In genomic region chr5:163434410-163434866, GRCh38 we compare ENCODE assay signal across 10 cellular contexts. TPM values are rescaled to one million over a fixed set of nuclear protein-coding genes. Genes with fewer than 3 reads are reported as not detected.
DNase-seq lines count a peak whose midpoint lies in the region; ATAC-seq, FAIRE-seq and TF ChIP-seq lines count a peak whose summit lies in the region.
"Had no signal": no experiment of that assay in that cellular context is flagged by ENCODE, and none has a peak within 500 bp of the region (broad histone marks: within the 10 kb centered on the region; RNA-seq: fewer than 3 reads in every experiment).

No MANE protein-coding gene starts in this region.

- H2AFZ ChIP-seq in GM12878 (ENCODE audit: control insufficient read depth, low read depth, low read length): peak overlapping the region; percentile 10; the same call in 1 of the 2 replicates

- intact Hi-C loops in GM12878 (cut with micrococcal nuclease; ENCODE audit: unreplicated experiment): no loop called here
- intact Hi-C loops in right lobe of liver (cut with DNase I): no loop called here
- intact Hi-C loops in posterior cingulate gyrus (cut with DNase I): no loop called here

- SMC1A ChIA-PET in GM12878 (lab: Charles Lee; ENCODE audit: uncharacterized antibody, unreplicated experiment): interaction anchor here (0.9 kb wide), 1 partner anchor 26 kb away, joined by 4 read pairs; no protein-coding TSS in a partner anchor

- H3K27ac ChIP-seq in GM12878 (ENCODE audit: control insufficient read depth, insufficient read depth) (no peak overlapping the region), right lobe of liver (peak overlapping the region in 2 of 3 donors; percentile 55 to 91)

- no peaks in the 10 kb centered on the region for H4K20me1 ChIP-seq in GM12878 (ENCODE audit: control insufficient read depth, insufficient read depth)

- H3K36me3 ChIP-seq in GM12878 (ENCODE audit: control insufficient read depth in 2 of 2, insufficient read depth in 2 of 2, low read length in 1 of 2) (no peaks in the 10 kb centered on the region), right lobe of liver (no peaks in the 10 kb centered on the region)

- DNase-seq in stimulated activated CD4-positive, alpha-beta T cell treated with anti-CD3 and anti-CD28 coated beads, Interleukin-15, amount 100 ng/mL, for 24 hours: peak; percentile 18
- no peak for DNase-seq in stimulated activated CD4-positive, alpha-beta T cell treated with anti-CD3 and anti-CD28 coated beads, Interleukin-2, amount 100 ng/mL, for 48 hours
- no peak for DNase-seq in GM12878 (ENCODE audit: low read depth, low spot score)
- DNase-seq in right lobe of liver: no peak
- no peak for DNase-seq in posterior cingulate gyrus
- DNase-seq in NCI-H146 treated with DMSO at 0.1 percent for 48 hours (lab: John Stamatoyannopoulos, UW; ENCODE audit: unreplicated experiment): no peak
- DNase-seq: anterior cingulate cortex, NCI-H2171 treated with DMSO at 0.1 percent for 48 hours had no signal

- no peak for FAIRE-seq in GM12878 (lab: Jason Lieb, UNC)

- TF ChIP-seq CTCF in GM12878 (IDR thresholded peaks at IDR 0.05 in 2 of 3, conservative IDR thresholded peaks at IDR 0.05 in 1 of 3; ENCODE audit: control insufficient read depth in 2 of 3, extremely low read depth in 1 of 3, insufficient read depth in 1 of 3, low read depth in 3 of 3, low read length in 3 of 3): no peak
- TF ChIP-seq CTCF in right lobe of liver (IDR thresholded peaks at IDR 0.05): no peak

- in situ Hi-C loops in GM12878 (cut with MboI): no loop called here

- H3K9me3 ChIP-seq in GM12878 (replicated peaks; ENCODE audit: control insufficient read depth, insufficient read depth, low read length): no peaks in the 10 kb centered on the region
- H3K9me3 ChIP-seq in right lobe of liver: no peaks in the 10 kb centered on the region

- no peak overlapping the region for H3K4me3 ChIP-seq in GM12878
- H3K4me3 ChIP-seq in right lobe of liver: no peak overlapping the region

- CTCF ChIA-PET in GM12878 (lab: Yijun Ruan, JAX): no interaction called here

- POLR2A ChIA-PET in GM12878 (lab: Charles Lee): no interaction called here

- BruUV-seq in GM12878 (replicated peaks; lab: Mats Ljungman, UMichigan): no TSS peak

- H3K4me1 ChIP-seq in GM12878 (ENCODE audit: control insufficient read depth, insufficient read depth, low read length) (no peaks in the 10 kb centered on the region; the same call in 1 of the 2 replicates), right lobe of liver (peaks cover 0 to 46% (median 17%) of the 10 kb centered on the region in 4 donors)

- H3K9ac ChIP-seq in GM12878 (ENCODE audit: control insufficient read depth, insufficient read depth, low read length): no peak overlapping the region

- no peak for TF ChIP-seq RAD21 in GM12878 (IDR thresholded peaks at IDR 0.05; ENCODE audit: insufficient read depth, low read depth, low read length)

- no peaks in the 10 kb centered on the region for H3K27me3 ChIP-seq in GM12878 (replicated peaks in 1 of 2; ENCODE audit: control insufficient read depth in 2 of 2, insufficient read depth in 2 of 2, low read length in 1 of 2)
- H3K27me3 ChIP-seq in right lobe of liver: no peaks in the 10 kb centered on the region

- RAD21 ChIA-PET in GM12878 (lab: Charles Lee; ENCODE audit: unreplicated experiment): no interaction called here

- ATAC-seq in GM12878: no peak
- ATAC-seq in right lobe of liver: peak in 1 of 4 donors; percentile 31
- no peak for ATAC-seq in GM21367 (IDR thresholded peaks at IDR 0.05; ENCODE audit: unreplicated experiment)
- no peak for ATAC-seq in HG02798 (IDR thresholded peaks at IDR 0.05; ENCODE audit: poor library complexity, unreplicated experiment)

- peaks cover 19% of the 10 kb centered on the region for H3K79me2 ChIP-seq in GM12878 (ENCODE audit: control insufficient read depth, insufficient read depth, low read length)

- no peak for TF ChIP-seq EP300 in GM12878 (IDR thresholded peaks at IDR 0.05; ENCODE audit: borderline replicate concordance in 1 of 2, control insufficient read depth in 1 of 2, low read depth in 2 of 2, low read length in 2 of 2)

- TF ChIP-seq POLR2A in GM12878 (IDR thresholded peaks at IDR 0.05; ENCODE audit: low read depth, low read length) (no peak), right lobe of liver (IDR thresholded peaks at IDR 0.05) (no peak)

- H3K4me2 ChIP-seq in GM12878 (ENCODE audit: control insufficient read depth, insufficient read depth): no peak overlapping the region

- 98% methylated on average over 3 of the region's 3 CpGs for WGBS in GM12878 (ENCODE audit: insufficient coverage, insufficient replicate concordance, low lambda C conversion rate, missing lambda C conversion rate)
- WGBS in right lobe of liver (ENCODE audit: insufficient coverage, low coverage, low lambda C conversion rate, missing lambda C conversion rate): 38% methylated on average over 3 of the region's 3 CpGs

TF ChIP-seq in GM12878, 131 proteins besides CTCF, POLR2A, EP300 and RAD21 (continues in another document):
- TF ChIP-seq ZNF207 (IDR thresholded peaks at IDR 0.05; ENCODE audit: borderline replicate concordance) (no peak), BHLHE40 (IDR thresholded peaks at IDR 0.05; ENCODE audit: borderline replicate concordance in 1 of 2, low read depth in 2 of 2, low read length in 1 of 2) (no peak), TARDBP (IDR thresholded peaks at IDR 0.05; ENCODE audit: borderline replicate concordance) (no peak), MTA2 (IDR thresholded peaks at IDR 0.05; ENCODE audit: low read depth) (no peak), ZNF384 (IDR thresholded peaks at IDR 0.05; ENCODE audit: borderline replicate concordance, low read depth, low read length) (no peak), JUND (IDR thresholded peaks at IDR 0.05; ENCODE audit: low read depth, low read length) (no peak), RFX5 (IDR thresholded peaks at IDR 0.05; ENCODE audit: low read depth, low read length) (no peak), NFIC (IDR thresholded peaks at IDR 0.05; ENCODE audit: low read depth, low read length) (no peak), IKZF2 (IDR thresholded peaks at IDR 0.05) (no peak)

RNA-seq across cellular contexts. Expression of gene CCNG1, which starts 3.0 kb away (rescaled TPM):
- total RNA-seq in GM12878 (2013; cell fraction: nucleolus; rRNA removed): 114 and 118 TPM in 2 replicates
- total RNA-seq in GM12878 (2014; rRNA removed) (164 and 203 TPM in 2 replicates), GM12878 (2014; rRNA removed; fragmentation: Illumina TruSeq; extraction: Trizol) (227 and 241 TPM in 2 replicates), GM12878 (2021) (182 and 189 TPM in 2 replicates), right lobe of liver (100 to 1,000 TPM in 1 of 6 experiments, 10 to 100 TPM in 5; 47.7 to 146 (median 80.1) TPM)
- polyA plus RNA-seq in GM12878 (2011; ENCODE audit: low read depth): 98.0 TPM
- polyA plus RNA-seq in GM12878 (2011; rRNA removed) (226 and 358 TPM in 2 replicates), GM12878 (2014; fragmentation: Illumina TruSeq; extraction: Trizol) (180 and 248 TPM in 2 replicates), GM12878 (2014; fragmentation: Nextera tagmentation; extraction: Ambion mirVana) (100 to 1,000 TPM; 200 to 274 TPM), GM12878 (2014; rRNA removed) (70.4 and 90.1 TPM in 2 replicates), GM12878 (2016; fragmentation: Nextera tagmentation; extraction: Ambion mirVana) (100 to 1,000 TPM; 199 to 204 TPM)
- polyA plus RNA-seq in GM12878 (2011; cell fraction: cytosol; rRNA removed): 74.2 and 104 TPM in 2 replicates
- polyA plus RNA-seq in GM12878 (2011; cell fraction: nucleus; rRNA removed): 87.6 and 103 TPM in 2 replicates
- 212 and 254 TPM in 2 replicates for polyA plus RNA-seq in GM12878 (2012)
- polyA minus RNA-seq in GM12878 (2011; rRNA and poly(A)+ RNA removed): 117 and 211 TPM in 2 replicates
- polyA minus RNA-seq in GM12878 (2011; cell fraction: cytosol; rRNA and poly(A)+ RNA removed): 77.0 and 89.1 TPM in 2 replicates
- 23.2 and 34.7 TPM in 2 replicates for polyA minus RNA-seq in GM12878 (2011; cell fraction: nucleus; rRNA and poly(A)+ RNA removed)

RNA-seq across cellular contexts. Expression of gene NUDCD2, which starts 25.5 kb away (rescaled TPM):
- total RNA-seq in GM12878 (2013; cell fraction: nucleolus; rRNA removed): 38.4 and 41.6 TPM in 2 replicates
- total RNA-seq in GM12878 (2014; rRNA removed) (23.7 and 24.1 TPM in 2 replicates), GM12878 (2014; rRNA removed; fragmentation: Illumina TruSeq; extraction: Trizol) (20.7 and 25.3 TPM in 2 replicates), GM12878 (2021) (50.4 and 53.9 TPM in 2 replicates), right lobe of liver (10 to 100 TPM in 4 of 6 experiments, 1 to 10 TPM in 2; 2.0 to 16.9 (median 11.8) TPM)
- 4.3 TPM for polyA plus RNA-seq in GM12878 (2011; ENCODE audit: low read depth)
- polyA plus RNA-seq in GM12878 (2011; rRNA removed) (25.0 and 50.1 TPM in 2 replicates), GM12878 (2014; fragmentation: Illumina TruSeq; extraction: Trizol) (21.8 and 24.0 TPM in 2 replicates), GM12878 (2014; fragmentation: Nextera tagmentation; extraction: Ambion mirVana) (10 to 100 TPM in 1 of 2 experiments, 1 to 10 TPM in 1; 9.1 to 18.1 TPM), GM12878 (2014; rRNA removed) (19.5 and 22.5 TPM in 2 replicates), GM12878 (2016; fragmentation: Nextera tagmentation; extraction: Ambion mirVana) (100 to 1,000 TPM; 114 to 133 TPM)
- 7.3 and 7.8 TPM in 2 replicates for polyA plus RNA-seq in GM12878 (2011; cell fraction: cytosol; rRNA removed)
- polyA plus RNA-seq in GM12878 (2011; cell fraction: nucleus; rRNA removed): 11.5 and 12.9 TPM in 2 replicates
- polyA plus RNA-seq in GM12878 (2012): 23.8 TPM in 2 replicates
- 7.6 and 11.0 TPM in 2 replicates for polyA minus RNA-seq in GM12878 (2011; rRNA and poly(A)+ RNA removed)
- 4.5 and 11.9 TPM in 2 replicates for polyA minus RNA-seq in GM12878 (2011; cell fraction: cytosol; rRNA and poly(A)+ RNA removed)
- 10.6 and 16.1 TPM in 2 replicates for polyA minus RNA-seq in GM12878 (2011; cell fraction: nucleus; rRNA and poly(A)+ RNA removed)

RNA-seq across cellular contexts. Expression of gene HMMR, which starts 26.0 kb away (rescaled TPM):
- total RNA-seq in GM12878 (2013; cell fraction: nucleolus; rRNA removed): 24.5 and 26.0 TPM in 2 replicates
- total RNA-seq in GM12878 (2014; rRNA removed) (55.2 and 75.9 TPM in 2 replicates), GM12878 (2014; rRNA removed; fragmentation: Illumina TruSeq; extraction: Trizol) (96.7 and 101 TPM in 2 replicates), GM12878 (2021) (52.6 and 59.3 TPM in 2 replicates), right lobe of liver (1 to 10 TPM in 4 of 6 experiments, under 1 TPM in 2; 0.11 to 3.0 (median 1.1) TPM)
- polyA plus RNA-seq in GM12878 (2011; ENCODE audit: low read depth): 13.8 TPM
- polyA plus RNA-seq in GM12878 (2011; rRNA removed) (63.9 and 131 TPM in 2 replicates), GM12878 (2014; fragmentation: Illumina TruSeq; extraction: Trizol) (93.0 and 111 TPM in 2 replicates), GM12878 (2014; fragmentation: Nextera tagmentation; extraction: Ambion mirVana) (10 to 100 TPM; 58.1 to 64.4 TPM), GM12878 (2014; rRNA removed) (36.1 and 44.1 TPM in 2 replicates), GM12878 (2016; fragmentation: Nextera tagmentation; extraction: Ambion mirVana) (100 to 1,000 TPM; 117 to 122 TPM)
- 16.7 and 19.6 TPM in 2 replicates for polyA plus RNA-seq in GM12878 (2011; cell fraction: cytosol; rRNA removed)
- polyA plus RNA-seq in GM12878 (2011; cell fraction: nucleus; rRNA removed): 34.3 and 53.5 TPM in 2 replicates
- polyA plus RNA-seq in GM12878 (2012): 18.8 and 33.5 TPM in 2 replicates
- 22.7 and 22.8 TPM in 2 replicates for polyA minus RNA-seq in GM12878 (2011; rRNA and poly(A)+ RNA removed)
- 10.8 and 14.7 TPM in 2 replicates for polyA minus RNA-seq in GM12878 (2011; cell fraction: cytosol; rRNA and poly(A)+ RNA removed)
- 14.3 and 16.6 TPM in 2 replicates for polyA minus RNA-seq in GM12878 (2011; cell fraction: nucleus; rRNA and poly(A)+ RNA removed)

Comparison
In these comparisons a context has a peak if more than half of its experiments do, and no peak if none do; other contexts are left out.
1. RNA of gene HMMR, which starts 26.0 kb away (total RNA-seq): 24.5 to 101 TPM in GM12878; 0.11 to 3.0 TPM in right lobe of liver; every median in the first group is over 4 times any median in the second.